Comparison of ENCODE assay signal across 1 cellular context in genomic region chr2:232458661-232459418, GRCh38.
TF ChIP-seq lines count a peak whose summit lies in the region.

No MANE protein-coding gene starts in this region.

TF ChIP-seq in GM23338, 12 proteins besides CTCF, POLR2A, EP300 and RAD21 (continued from another document):
- TF ChIP-seq ZNF462 (CRISPR knock-in tag; IDR thresholded peaks at IDR 0.05) (no peak), REST (IDR thresholded peaks at IDR 0.05; ENCODE audit: unreplicated experiment) (no peak), STAT1 (IDR thresholded peaks at IDR 0.05; ENCODE audit: unreplicated experiment) (no peak), POLR2AphosphoS5 (IDR thresholded peaks at IDR 0.05; ENCODE audit: low read depth) (no peak), EZH2phosphoT487 (IDR thresholded peaks at IDR 0.05; ENCODE audit: unreplicated experiment) (no peak), ETS1 (IDR thresholded peaks at IDR 0.05) (no peak), JUNB (IDR thresholded peaks at IDR 0.05; ENCODE audit: unreplicated experiment) (no peak), CREB1 (CRISPR knock-in tag; IDR thresholded peaks at IDR 0.05; ENCODE audit: low read depth) (no peak), NANOG (IDR thresholded peaks at IDR 0.05; ENCODE audit: borderline replicate concordance) (no peak), ZNF331 (CRISPR knock-in tag; IDR thresholded peaks at IDR 0.05; ENCODE audit: low read depth) (no peak), ZNF114 (CRISPR knock-in tag; IDR thresholded peaks at IDR 0.05) (no peak)
